In genomic region chrX:154436597-154437397, GRCh38 we compare ENCODE assay signal across 8 cellular contexts. TPM values are rescaled to one million over a fixed set of nuclear protein-coding genes. Genes with fewer than 3 reads are reported as not detected.
A peak's percentile ranks its signal among the peaks of the same experiment; 100 is the strongest.
DNase-seq lines count a peak whose midpoint lies in the region; ATAC-seq and TF ChIP-seq lines count a peak whose summit lies in the region.

TSS of gene GDI1 (plus strand) at chrX:154437154. CDS start at chrX:154437255, 101 bp downstream.

- H2AFZ ChIP-seq in GM23338, result no peak within 1 kb of the TSS

- peak; percentile 74 for ATAC-seq in GM23338

- H3K36me3 ChIP-seq in GM23338 (ENCODE audit: insufficient read depth), result no peaks in the 10 kb centered on the region
- no peaks in the 10 kb centered on the region for H3K36me3 ChIP-seq in mucosa of stomach (ENCODE audit: control insufficient read depth, insufficient read depth, low read length)
- peaks cover 52% of the 10 kb centered on the region for H3K36me3 ChIP-seq in suprapubic skin

- H3K9me3 ChIP-seq in mucosa of stomach (ENCODE audit: control insufficient read depth, low read length) (no peaks in the 10 kb centered on the region), suprapubic skin (no peaks in the 10 kb centered on the region)

- WGBS in suprapubic skin, result 56% methylated on average over 9 of the region's 118 CpGs

- H3K27me3 ChIP-seq in GM23338 (ENCODE audit: insufficient read depth) (no peaks in the 10 kb centered on the region), mucosa of stomach (ENCODE audit: control insufficient read depth, insufficient read depth, low read length) (no peaks in the 10 kb centered on the region), suprapubic skin (no peaks in the 10 kb centered on the region)

- H3K27ac Mint-ChIP-seq in CD14-positive monocyte (peak within 1 kb of the TSS; percentile 77 to 89 (median 80)), GM23338 (peak within 1 kb of the TSS; percentile 74; the same call in 1 of the 2 replicates)

- no peak within 1 kb of the TSS for H3K9ac ChIP-seq in mucosa of stomach (ENCODE audit: low read length)

- H3F3A ChIP-seq in GM23338 (replicated peaks; ENCODE audit: low read depth), result no peaks in the 10 kb centered on the region

- no peak for TF ChIP-seq POLR2A in suprapubic skin (IDR thresholded peaks at IDR 0.05)

- TF ChIP-seq CTCF in CD14-positive monocyte (IDR thresholded peaks at IDR 0.05) (no peak), GM23338 (conservative IDR thresholded peaks at IDR 0.05; ENCODE audit: low read depth in 2 of 2) (no peak), suprapubic skin (IDR thresholded peaks at IDR 0.05) (no peak)

- no peaks in the 10 kb centered on the region for H4K20me1 ChIP-seq in GM23338 (replicated peaks; ENCODE audit: insufficient read depth)

- H3K4me3 ChIP-seq in GM23338 (peak within 1 kb of the TSS; percentile 60), mucosa of stomach (ENCODE audit: low read length) (peak within 1 kb of the TSS; percentile 25), suprapubic skin (peak within 1 kb of the TSS; percentile 67)

- no peak for DNase-seq in CD14-positive monocyte (ENCODE audit: low spot score)
- DNase-seq in GM23338 (ENCODE audit: low spot score), result peak; percentile 70
- DNase-seq in NCI-H510A (lab: John Stamatoyannopoulos, UW), result peak; percentile 49
- DNase-seq in activated T-cell treated with anti-CD3 and anti-CD28 coated beads for 48 hours (ENCODE audit: low read depth), result peak; percentile 50
- no peak for DNase-seq in epithelial cell of prostate (ENCODE audit: low read depth, low spot score)
- DNase-seq in suprapubic skin (ENCODE audit: low spot score in 2 of 2), result peak in 1 of 2 donors; percentile 73
- no peak for DNase-seq in SKM-1 treated with dmso at 0.1 percent for 144 hours (lab: John Stamatoyannopoulos, UW; ENCODE audit: unreplicated experiment)

- TF ChIP-seq EP300 in suprapubic skin (IDR thresholded peaks at IDR 0.05), result no peak

- H3K4me3 Mint-ChIP-seq in CD14-positive monocyte, result peak within 1 kb of the TSS; percentile 85 to 86
- H3K4me3 Mint-ChIP-seq in GM23338, result peak within 1 kb of the TSS; percentile 85

- H3K79me2 ChIP-seq in GM23338 (replicated peaks; ENCODE audit: insufficient read depth), result peaks cover 13% of the 10 kb centered on the region

- H3K4me1 Mint-ChIP-seq in CD14-positive monocyte (peaks cover 22% of the 10 kb centered on the region), GM23338 (peaks cover 16% of the 10 kb centered on the region)

- H3K4me1 ChIP-seq in GM23338 (ENCODE audit: insufficient read depth), result no peaks in the 10 kb centered on the region
- H3K4me1 ChIP-seq in mucosa of stomach (ENCODE audit: control insufficient read depth, insufficient read depth, low read length), result peaks cover 10% of the 10 kb centered on the region
- peaks cover 15% of the 10 kb centered on the region for H3K4me1 ChIP-seq in suprapubic skin

- H3K27me3 Mint-ChIP-seq in CD14-positive monocyte (ENCODE audit: low read depth in 3 of 3) (peaks cover 0 to 15% (median 0%) of the 10 kb centered on the region in 3 donors), GM23338 (ENCODE audit: insufficient read depth, low read depth, poor library complexity) (peaks cover 2% of the 10 kb centered on the region)

- H3K9me3 Mint-ChIP-seq in CD14-positive monocyte (peaks cover 0 to 17% (median 11%) of the 10 kb centered on the region in 7 donors), GM23338 (no peaks in the 10 kb centered on the region)

- H3K36me3 Mint-ChIP-seq in CD14-positive monocyte (peaks cover 59 to 75% of the 10 kb centered on the region in 2 donors), GM23338 (ENCODE audit: low read depth) (peaks cover 32% of the 10 kb centered on the region)

- H3K4me2 ChIP-seq in GM23338, result peak within 1 kb of the TSS; percentile 77

- no peaks in the 10 kb centered on the region for H3K9me2 ChIP-seq in GM23338 (ENCODE audit: insufficient read depth)

- H3K27ac ChIP-seq in GM23338 (ENCODE audit: low read depth) (no peak within 1 kb of the TSS), epithelial cell of prostate (peak within 1 kb of the TSS; percentile 54), suprapubic skin (peak within 1 kb of the TSS; percentile 88)

- intact Hi-C loops in CD14-positive monocyte (cut with micrococcal nuclease), result loop anchor here in 1 of 2 donors (5.0 kb wide), 1 partner anchor 34 kb away; no protein-coding TSS in a partner anchor

TF ChIP-seq in GM23338, 12 proteins besides CTCF, POLR2A, EP300 and RAD21:
- TF ChIP-seq ZNF114 (CRISPR knock-in tag; IDR thresholded peaks at IDR 0.05) (no peak), REST (IDR thresholded peaks at IDR 0.05; ENCODE audit: unreplicated experiment) (no peak), EZH2phosphoT487 (IDR thresholded peaks at IDR 0.05; ENCODE audit: unreplicated experiment) (no peak), POLR2AphosphoS5 (IDR thresholded peaks at IDR 0.05; ENCODE audit: low read depth) (peak; percentile 41; the same call in 1 of the 2 replicates)

RNA-seq across cellular contexts. Expression of gene GDI1, which starts in this region (rescaled TPM):
- 10 to 100 TPM; 15.8 to 21.3 TPM for polyA plus RNA-seq in CD14-positive monocyte
- 95.9 and 96.1 TPM in 2 replicates for total RNA-seq in GM23338 (2014; rRNA removed; shearing (Covaris generic))
- polyA plus RNA-seq in GM23338 (2016; fragmentation: Nextera tagmentation; extraction: Ambion mirVana), result 48.5 and 49.1 TPM in 2 replicates
- total RNA-seq in suprapubic skin, result 100 to 1,000 TPM in 1 of 4 donors, 10 to 100 TPM in 3; 64.9 to 115 (median 73.6) TPM

Comparison
In these comparisons a context has a peak if more than half of its experiments do, and no peak if none do; other contexts are left out.
1. DNase-seq: peak in GM23338 (single experiment), NCI-H510A (single experiment) and activated T-cell treated with anti-CD3 and anti-CD28 coated beads for 48 hours (single experiment); none in CD14-positive monocyte (single experiment), epithelial cell of prostate (single experiment) and SKM-1 treated with dmso at 0.1 percent for 144 hours (single experiment).
2. Peak in every context shown above with its lines, with median percentiles within 50 percentile points of each other: H3K4me3 ChIP-seq.